Comparison of ENCODE assay signal across 16 cellular contexts in genomic region chr9:122944960-122945888, GRCh38. TPM values are rescaled to one million over a fixed set of nuclear protein-coding genes. Genes with fewer than 3 reads are reported as not detected.
DNase-seq lines count a peak whose midpoint lies in the region; ATAC-seq and TF ChIP-seq lines count a peak whose summit lies in the region.
"Had no signal": no experiment of that assay in that cellular context is flagged by ENCODE, and none has a peak within 500 bp of the region (broad histone marks: within the 10 kb centered on the region; RNA-seq: fewer than 3 reads in every experiment).

No MANE protein-coding gene starts in this region.

- H3K27me3 ChIP-seq in RWPE2 (ENCODE audit: insufficient read depth, poor library complexity, severe bottlenecking) (no peaks in the 10 kb centered on the region), fibroblast of lung (ENCODE audit: control insufficient read depth, insufficient read depth, low read length) (no peaks in the 10 kb centered on the region), testis (no peaks in the 10 kb centered on the region)
- H3K27me3 ChIP-seq: thyroid gland had no signal

- H3K79me2 ChIP-seq in fibroblast of lung (ENCODE audit: control insufficient read depth, insufficient read depth, low read length), result peaks cover 80% of the 10 kb centered on the region

- H3K9me3 ChIP-seq in RWPE2 (ENCODE audit: severe bottlenecking), result no peaks in the 10 kb centered on the region
- no peaks in the 10 kb centered on the region for H3K9me3 ChIP-seq in fibroblast of lung (ENCODE audit: control insufficient read depth, insufficient read depth, low read depth, low read length)
- no peaks in the 10 kb centered on the region for H3K9me3 ChIP-seq in testis
- H3K9me3 ChIP-seq: thyroid gland had no signal

- peaks cover 7% of the 10 kb centered on the region for H3K36me3 ChIP-seq in RWPE2 (ENCODE audit: low read depth)
- H3K36me3 ChIP-seq in fibroblast of lung (ENCODE audit: control insufficient read depth, insufficient read depth, low read length), result no peaks in the 10 kb centered on the region
- H3K36me3 ChIP-seq in testis (ENCODE audit: low read depth, missing control alignments), result no peaks in the 10 kb centered on the region
- H3K36me3 ChIP-seq: thyroid gland had no signal

- H3K36me3 Mint-ChIP-seq in activated naive CD8-positive, alpha-beta T cell treated with anti-CD3 and anti-CD28 coated beads for 36 hours, result peaks cover 13% of the 10 kb centered on the region
- peaks cover 3% of the 10 kb centered on the region for H3K36me3 Mint-ChIP-seq in activated naive CD8-positive, alpha-beta T cell treated with anti-CD3 and anti-CD28 coated beads, Interleukin-2, amount 50 U/mL, for 24 hours (ENCODE audit: low read depth)

- H3K4me1 ChIP-seq in RWPE2 (ENCODE audit: insufficient read depth, poor library complexity, severe bottlenecking) (peaks cover 23% of the 10 kb centered on the region), fibroblast of lung (ENCODE audit: control insufficient read depth, extremely low read depth, insufficient read depth, low read length) (peaks cover 2% of the 10 kb centered on the region), testis (peaks cover 24% of the 10 kb centered on the region)

- no peaks in the 10 kb centered on the region for H3K27me3 Mint-ChIP-seq in activated naive CD8-positive, alpha-beta T cell treated with anti-CD3 and anti-CD28 coated beads for 36 hours
- no peaks in the 10 kb centered on the region for H3K27me3 Mint-ChIP-seq in activated naive CD8-positive, alpha-beta T cell treated with anti-CD3 and anti-CD28 coated beads, Interleukin-2, amount 50 U/mL, for 24 hours
- H3K27me3 Mint-ChIP-seq: dendritic cell treated with granulocyte-macrophage colony-stimulating factor and Interleukin-4, amounts not matched to agents 40 ng/mL and 50 ng/mL, for 4 days had no signal

- H3K27ac ChIP-seq in RWPE2 (ENCODE audit: poor library complexity, severe bottlenecking) (peak overlapping the region; percentile 12), fibroblast of lung (ENCODE audit: insufficient read depth, low read length) (no peak overlapping the region), testis (peak overlapping the region; percentile 63 to 72)

- H3K4me3 ChIP-seq in RWPE2 (ENCODE audit: severe bottlenecking) (no peak overlapping the region), fibroblast of lung (replicated peaks in 1 of 4; ENCODE audit: control extremely low read depth in 1 of 4, insufficient read depth in 1 of 4, low read depth in 3 of 4, low read length in 4 of 4) (no peak overlapping the region), testis (no peak overlapping the region)
- H3K4me3 ChIP-seq: thyroid gland had no signal

- TF ChIP-seq POLR2A in testis (IDR thresholded peaks at IDR 0.05), result no peak

- no peak overlapping the region for H2AFZ ChIP-seq in fibroblast of lung (ENCODE audit: low read length)

- no peak overlapping the region for H3K4me3 Mint-ChIP-seq in activated naive CD8-positive, alpha-beta T cell treated with anti-CD3 and anti-CD28 coated beads for 36 hours
- H3K4me3 Mint-ChIP-seq in activated naive CD8-positive, alpha-beta T cell treated with anti-CD3 and anti-CD28 coated beads, Interleukin-2, amount 50 U/mL, for 24 hours, result no peak overlapping the region
- H3K4me3 Mint-ChIP-seq: dendritic cell treated with granulocyte-macrophage colony-stimulating factor and Interleukin-4, amounts not matched to agents 40 ng/mL and 50 ng/mL, for 4 days had no signal

- no peak overlapping the region for H3K9ac ChIP-seq in fibroblast of lung (ENCODE audit: insufficient read depth, low read length)

- 42 to 54% methylated on average over 4 of the region's 4 CpGs for WGBS in testis, 2 donors

- no peaks in the 10 kb centered on the region for H3K9me3 Mint-ChIP-seq in activated naive CD8-positive, alpha-beta T cell treated with anti-CD3 and anti-CD28 coated beads for 36 hours
- H3K9me3 Mint-ChIP-seq in activated naive CD8-positive, alpha-beta T cell treated with anti-CD3 and anti-CD28 coated beads, Interleukin-2, amount 50 U/mL, for 24 hours, result no peaks in the 10 kb centered on the region
- H3K9me3 Mint-ChIP-seq: CD8-positive, alpha-beta memory T cell; dendritic cell treated with granulocyte-macrophage colony-stimulating factor and Interleukin-4, amounts not matched to agents 40 ng/mL and 50 ng/mL, for 4 days had no signal

- intact Hi-C loops in testis (cut with DNase I; ENCODE audit: low total_unique reads), result no loop called here

- TF ChIP-seq CTCF in RWPE2 (IDR thresholded peaks at IDR 0.05; ENCODE audit: poor library complexity, severe bottlenecking) (no peak), fibroblast of lung (conservative IDR thresholded peaks at IDR 0.05 in 1 of 2, IDR thresholded peaks at IDR 0.05 in 1 of 2; ENCODE audit: low read depth in 1 of 2, low read length in 2 of 2) (no peak), testis (IDR thresholded peaks at IDR 0.05) (no peak)

- H4K20me1 ChIP-seq in fibroblast of lung (ENCODE audit: control insufficient read depth, extremely low read depth, insufficient read depth, low read length), result peaks cover 3% of the 10 kb centered on the region

- peaks cover 56% of the 10 kb centered on the region for H3K4me1 Mint-ChIP-seq in activated naive CD8-positive, alpha-beta T cell treated with anti-CD3 and anti-CD28 coated beads for 36 hours
- H3K4me1 Mint-ChIP-seq in activated naive CD8-positive, alpha-beta T cell treated with anti-CD3 and anti-CD28 coated beads, Interleukin-2, amount 50 U/mL, for 24 hours, result peaks cover 62% of the 10 kb centered on the region

- no peak for ATAC-seq in activated naive CD8-positive, alpha-beta T cell treated with anti-CD3 and anti-CD28 coated beads, Interleukin-2, amount 50 U/mL, for 24 hours
- no peak for ATAC-seq in RWPE2 (ENCODE audit: low read depth)
- no peak for ATAC-seq in HG03354 (IDR thresholded peaks at IDR 0.05; ENCODE audit: poor library complexity, severe bottlenecking, unreplicated experiment)
- ATAC-seq in HG03139 (IDR thresholded peaks at IDR 0.05; ENCODE audit: unreplicated experiment), result no peak
- ATAC-seq in activated CD4-positive, CD25-positive, alpha-beta regulatory T cell treated with anti-CD3 and anti-CD28 coated beads, Interleukin-2, amount 50 U/mL, for 24 hours, result no peak
- ATAC-seq: left colon had no signal

- peak overlapping the region; percentile 50 for H3K4me2 ChIP-seq in fibroblast of lung (ENCODE audit: extremely low read depth, insufficient read depth, low read length)

- DNase-seq in activated naive CD8-positive, alpha-beta T cell treated with anti-CD3 and anti-CD28 coated beads for 36 hours, result no peak
- no peak for DNase-seq in activated naive CD8-positive, alpha-beta T cell treated with anti-CD3 and anti-CD28 coated beads, Interleukin-2, amount 50 U/mL, for 24 hours
- DNase-seq in RWPE2 (ENCODE audit: low spot score), result no peak
- DNase-seq in fibroblast of lung (ENCODE audit: low read depth in 2 of 2), result peak in 1 of 2 donors; percentile 59
- no peak for DNase-seq in testis
- DNase-seq: CD8-positive, alpha-beta memory T cell; hypothalamus; left colon; NCI-H2081 treated with DMSO at 0.1 percent for 48 hours; NCI-H526 treated with DMSO at 0.1 percent for 48 hours; retina; thyroid gland had no signal

- peak overlapping the region; percentile 40 for H3K27ac Mint-ChIP-seq in activated naive CD8-positive, alpha-beta T cell treated with anti-CD3 and anti-CD28 coated beads for 36 hours
- H3K27ac Mint-ChIP-seq in activated naive CD8-positive, alpha-beta T cell treated with anti-CD3 and anti-CD28 coated beads, Interleukin-2, amount 50 U/mL, for 24 hours, result no peak overlapping the region
- H3K27ac Mint-ChIP-seq: dendritic cell treated with granulocyte-macrophage colony-stimulating factor and Interleukin-4, amounts not matched to agents 40 ng/mL and 50 ng/mL, for 4 days had no signal

RNA-seq across cellular contexts. Expression of gene RABGAP1, which starts 4.4 kb away (rescaled TPM):
- total RNA-seq in activated naive CD8-positive, alpha-beta T cell treated with anti-CD3 and anti-CD28 coated beads for 36 hours, result 10 to 100 TPM; 19.4 to 20.6 TPM
- total RNA-seq in fibroblast of lung (40.8 and 47.6 TPM in 2 replicates), testis (100 to 1,000 TPM in 1 of 2 donors, 10 to 100 TPM in 1; 94.0 to 113 TPM)
- polyA plus RNA-seq in fibroblast of lung (36.2 and 58.6 TPM in 2 replicates), testis (ENCODE audit: insufficient read depth, low read depth, low replicate concordance) (53.0 TPM)
- polyA plus RNA-seq in fibroblast of lung (2012), result 22.8 and 37.7 TPM in 2 replicates
- polyA minus RNA-seq in fibroblast of lung (ENCODE audit: low replicate concordance), result 32.1 and 52.6 TPM in 2 replicates

RNA-seq across cellular contexts. Expression of gene ZBTB26, which starts 13.9 kb away (rescaled TPM):
- total RNA-seq in activated naive CD8-positive, alpha-beta T cell treated with anti-CD3 and anti-CD28 coated beads for 36 hours, result 1 to 10 TPM; 5.2 to 5.8 TPM
- total RNA-seq in fibroblast of lung, result 5.1 and 5.6 TPM in 2 replicates
- 3.8 and 7.9 TPM in 2 replicates for polyA plus RNA-seq in fibroblast of lung
- 1.8 and 3.7 TPM in 2 replicates for polyA plus RNA-seq in fibroblast of lung (2012)
- 0.48 and 3.0 TPM in 2 replicates for polyA minus RNA-seq in fibroblast of lung (ENCODE audit: low replicate concordance)
- 10 to 100 TPM; 16.8 to 23.1 TPM for total RNA-seq in testis
- polyA plus RNA-seq in testis (ENCODE audit: insufficient read depth, low read depth, low replicate concordance), result 17.3 TPM

RNA-seq across cellular contexts. Expression of gene ZBTB6, which starts 32.1 kb away (rescaled TPM):
- 10 to 100 TPM in 1 of 2 experiments, 1 to 10 TPM in 1; 9.6 to 10.5 TPM for total RNA-seq in activated naive CD8-positive, alpha-beta T cell treated with anti-CD3 and anti-CD28 coated beads for 36 hours
- total RNA-seq in fibroblast of lung (14.1 and 16.3 TPM in 2 replicates), testis (1 to 10 TPM; 9.1 to 9.2 TPM)
- polyA plus RNA-seq in fibroblast of lung (6.1 and 8.5 TPM in 2 replicates), testis (ENCODE audit: insufficient read depth, low read depth, low replicate concordance) (7.2 TPM)
- 4.5 and 6.3 TPM in 2 replicates for polyA plus RNA-seq in fibroblast of lung (2012)
- polyA minus RNA-seq in fibroblast of lung (ENCODE audit: low replicate concordance), result 0.47 and 0.96 TPM in 2 replicates

RNA-seq across cellular contexts. Expression of gene RC3H2, which starts 40.1 kb away (rescaled TPM):
- total RNA-seq in activated naive CD8-positive, alpha-beta T cell treated with anti-CD3 and anti-CD28 coated beads for 36 hours, result 10 to 100 TPM; 26.4 to 28.0 TPM
- total RNA-seq in fibroblast of lung (34.9 and 35.7 TPM in 2 replicates), testis (10 to 100 TPM; 70.6 to 78.6 TPM)
- polyA plus RNA-seq in fibroblast of lung (29.4 and 43.1 TPM in 2 replicates), testis (ENCODE audit: insufficient read depth, low read depth, low replicate concordance) (26.1 TPM)
- 15.9 and 24.9 TPM in 2 replicates for polyA plus RNA-seq in fibroblast of lung (2012)
- polyA minus RNA-seq in fibroblast of lung (ENCODE audit: low replicate concordance), result 18.0 and 19.0 TPM in 2 replicates
